In the genomic region with DNA sequence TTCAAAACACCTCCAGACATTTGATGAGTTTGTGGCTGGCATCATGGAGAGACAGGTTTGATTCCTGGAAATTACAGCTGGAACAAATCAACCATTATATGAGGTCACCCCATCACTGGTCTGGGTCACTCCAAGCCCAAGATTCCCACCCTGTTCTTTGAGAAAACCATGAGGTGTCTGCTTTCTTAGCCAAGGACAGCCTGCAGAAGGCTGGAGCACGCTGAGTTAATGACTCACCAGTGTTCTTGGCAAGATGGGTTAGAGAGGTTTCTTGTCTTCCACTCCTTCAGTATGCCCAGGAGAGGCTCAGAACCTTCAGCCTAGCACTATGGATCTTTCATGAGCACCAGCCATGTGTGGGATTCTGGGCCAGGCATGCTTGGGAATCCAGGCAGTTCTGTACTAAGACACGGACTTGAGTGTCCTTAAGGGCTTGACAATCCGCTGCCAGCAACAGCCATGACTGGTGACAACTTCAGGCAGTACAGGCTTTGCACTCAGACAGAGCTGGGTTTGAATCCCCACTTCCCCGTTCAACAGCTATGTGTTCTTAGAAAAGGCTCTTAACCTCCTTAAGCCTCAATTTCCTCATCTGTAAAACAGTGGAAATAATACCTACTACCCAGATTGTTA, we compare ENCODE assay signal across 10 cellular contexts. TPM values are rescaled to one million over a fixed set of nuclear protein-coding genes. Genes with fewer than 3 reads are reported as not detected.
DNase-seq lines count a peak whose midpoint lies in the region; ATAC-seq, FAIRE-seq and TF ChIP-seq lines count a peak whose summit lies in the region.
"Had no signal": no experiment of that assay in that cellular context is flagged by ENCODE, and none has a peak within 500 bp of the region (broad histone marks: within the 10 kb centered on the region; RNA-seq: fewer than 3 reads in every experiment).

No MANE protein-coding gene starts in this region.

- no peak overlapping the region for H2AFZ ChIP-seq in SK-N-SH (ENCODE audit: low read depth)
- H2AFZ ChIP-seq: parathyroid adenoma had no signal

- peak in 3 of 4 donors; percentile 36 to 54 (median 47) for ATAC-seq in pancreas

- no peak for TF ChIP-seq RAD21 in SK-N-SH (IDR thresholded peaks at IDR 0.05; ENCODE audit: low read length)

- POLR2A ChIA-PET in SK-N-SH (lab: Yijun Ruan, JAX): no interaction called here

- peaks cover 13% of the 10 kb centered on the region for H3F3A ChIP-seq in SK-N-SH (replicated peaks; ENCODE audit: insufficient read depth)

- H3K4me1 Mint-ChIP-seq in CD14-positive monocyte: peaks cover 15% of the 10 kb centered on the region

- no peaks in the 10 kb centered on the region for H3K9me3 Mint-ChIP-seq in CD14-positive monocyte

- no peak; a peak in 1 of 4 replicates for TF ChIP-seq EP300 in SK-N-SH (IDR thresholded peaks at IDR 0.05; ENCODE audit: borderline replicate concordance in 1 of 2, low read depth in 1 of 2, low read length in 1 of 2)
- no peak for TF ChIP-seq EP300 in transverse colon (IDR thresholded peaks at IDR 0.05; ENCODE audit: low read depth)

- DNase-seq in GM04503 (ENCODE audit: low read depth): peak; percentile 84
- no peak for DNase-seq in SK-N-SH
- DNase-seq in fibroblast of mammary gland (ENCODE audit: low read depth): peak; percentile 99
- peak in 1 of 6 donors; percentile 14 for DNase-seq in pancreas
- DNase-seq in transverse colon: no peak
- no peak for DNase-seq in midbrain (lab: John Stamatoyannopoulos, UW)
- no peak for DNase-seq in NCI-H510A (lab: John Stamatoyannopoulos, UW)
- DNase-seq in CD14-positive monocyte (ENCODE audit: low spot score): no peak
- DNase-seq: activated CD8-positive, alpha-beta memory T cell treated with anti-CD3 and anti-CD28 coated beads, Interleukin-2, amount 50 U/mL, for 48 hours had no signal

- H3K9me3 ChIP-seq in SK-N-SH (no peaks in the 10 kb centered on the region), pancreas (no peaks in the 10 kb centered on the region), transverse colon (no peaks in the 10 kb centered on the region)

- no peak overlapping the region for H3K4me2 ChIP-seq in SK-N-SH

- H3K79me2 ChIP-seq in SK-N-SH (ENCODE audit: insufficient read depth): no peaks in the 10 kb centered on the region
- H3K79me2 ChIP-seq: parathyroid adenoma had no signal

- no peaks in the 10 kb centered on the region for H3K27me3 ChIP-seq in SK-N-SH (ENCODE audit: insufficient read depth)
- no peaks in the 10 kb centered on the region for H3K27me3 ChIP-seq in pancreas
- H3K27me3 ChIP-seq in transverse colon: no peaks in the 10 kb centered on the region

- H3K27ac Mint-ChIP-seq in CD14-positive monocyte: no peak overlapping the region

- peaks cover 0 to 4% of the 10 kb centered on the region in 2 donors for H3K36me3 Mint-ChIP-seq in CD14-positive monocyte

- no peak overlapping the region for H3K9ac ChIP-seq in SK-N-SH
- H3K9ac ChIP-seq: parathyroid adenoma had no signal

- 93% methylated on average over 2 of the region's 4 CpGs for WGBS in SK-N-SH (ENCODE audit: low lambda C conversion rate)
- WGBS in pancreas, 2 donors: 76 to 83% methylated on average over 4 of the region's 4 CpGs
- WGBS in transverse colon (ENCODE audit: low coverage in 1 of 2), 2 donors: 83% methylated on average over 4 of the region's 4 CpGs; no CpG with 5 or more reads in 1 of the 2 donors

- TF ChIP-seq CTCF in SK-N-SH (IDR thresholded peaks at IDR 0.05): no peak
- no peak for TF ChIP-seq CTCF in fibroblast of mammary gland (conservative IDR thresholded peaks at IDR 0.05; ENCODE audit: control insufficient read depth, insufficient read depth, low read depth, low read length)
- TF ChIP-seq CTCF in pancreas (IDR thresholded peaks at IDR 0.05): no peak
- TF ChIP-seq CTCF in transverse colon (IDR thresholded peaks at IDR 0.05): no peak
- TF ChIP-seq CTCF in CD14-positive monocyte (IDR thresholded peaks at IDR 0.05): no peak

- TF ChIP-seq POLR2A in transverse colon (IDR thresholded peaks at IDR 0.05): no peak

- intact Hi-C loops in pancreas (cut with DNase I) (no loop called here), transverse colon (cut with DNase I; ENCODE audit: low total_unique reads) (no loop called here), CD14-positive monocyte (cut with micrococcal nuclease) (no loop called here)

- no peaks in the 10 kb centered on the region for H4K20me1 ChIP-seq in SK-N-SH (ENCODE audit: insufficient read depth)

- H3K36me3 ChIP-seq in SK-N-SH (replicated peaks in 1 of 2; ENCODE audit: control insufficient read depth in 1 of 2, insufficient read depth in 2 of 2, low read length in 1 of 2) (peaks cover 0 to 6% of the 10 kb centered on the region in 2 experiments), pancreas (peaks cover 0 to 9% (median 0%) of the 10 kb centered on the region in 3 donors), transverse colon (no peaks in the 10 kb centered on the region)

- no peak overlapping the region for H3K4me3 Mint-ChIP-seq in CD14-positive monocyte

- H3K9me2 ChIP-seq in SK-N-SH: no peaks in the 10 kb centered on the region

- no peak overlapping the region for H3K4me3 ChIP-seq in SK-N-SH (ENCODE audit: low read depth in 2 of 2, low read length in 1 of 2)
- H3K4me3 ChIP-seq in fibroblast of mammary gland (ENCODE audit: control insufficient read depth, low read depth, low read length): no peak overlapping the region
- no peak overlapping the region for H3K4me3 ChIP-seq in pancreas
- no peak overlapping the region for H3K4me3 ChIP-seq in transverse colon

- CTCF ChIA-PET in SK-N-SH (lab: Yijun Ruan, JAX): no interaction called here

- FAIRE-seq in pancreas (lab: Jason Lieb, UNC): no peak

- H3K27ac ChIP-seq in SK-N-SH (ENCODE audit: low read depth in 2 of 2, low read length in 1 of 2) (peak overlapping the region in 1 of 2 experiments; percentile 46; a peak in 2 of 4 replicates), pancreas (no peak overlapping the region), transverse colon (no peak overlapping the region)
- H3K27ac ChIP-seq: parathyroid adenoma had no signal

- in situ Hi-C loops in transverse colon (cut with MboI; ENCODE audit: low pct_ligation_motif_present in 1 of 4, low pct_unique_long_range_greater_than_20kb in 1 of 4, low sequenced_read_pairs in 3 of 4): no loop called here

- H3K4me1 ChIP-seq in SK-N-SH (ENCODE audit: control insufficient read depth in 1 of 2, insufficient read depth in 2 of 2, low read depth in 1 of 2, low read length in 1 of 2) (peaks cover 11 to 15% of the 10 kb centered on the region in 2 experiments), pancreas (no peaks in the 10 kb centered on the region), transverse colon (peaks cover 3 to 21% (median 18%) of the 10 kb centered on the region in 4 donors)
- H3K4me1 ChIP-seq: parathyroid adenoma had no signal

- no peaks in the 10 kb centered on the region for H3K27me3 Mint-ChIP-seq in CD14-positive monocyte (ENCODE audit: low read depth in 3 of 3)

TF ChIP-seq in SK-N-SH, 30 proteins besides CTCF, POLR2A, EP300 and RAD21 (continues in another document):
- TF ChIP-seq PBX3 (IDR thresholded peaks at IDR 0.05): peak; percentile 38
- TF ChIP-seq, protein P1, sequence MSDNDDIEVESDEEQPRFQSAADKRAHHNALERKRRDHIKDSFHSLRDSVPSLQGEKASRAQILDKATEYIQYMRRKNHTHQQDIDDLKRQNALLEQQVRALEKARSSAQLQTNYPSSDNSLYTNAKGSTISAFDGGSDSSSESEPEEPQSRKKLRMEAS (IDR thresholded peaks at IDR 0.05; ENCODE audit: low read depth): peak; percentile 71
- TF ChIP-seq JUND (IDR thresholded peaks at IDR 0.05): peak; percentile 79
- TF ChIP-seq TCF12 (IDR thresholded peaks at IDR 0.05): peak; percentile 83
- TF ChIP-seq SIN3A (IDR thresholded peaks at IDR 0.05; ENCODE audit: borderline replicate concordance, low read depth, low read length): no peak
- no peak for TF ChIP-seq CHD2 (IDR thresholded peaks at IDR 0.05; ENCODE audit: low read length, partially characterized antibody)
- TF ChIP-seq RFX5 (IDR thresholded peaks at IDR 0.05; ENCODE audit: low read length): no peak
- peak; percentile 82 for TF ChIP-seq NFIC (IDR thresholded peaks at IDR 0.05; ENCODE audit: borderline replicate concordance)
- TF ChIP-seq FOSL2 (IDR thresholded peaks at IDR 0.05; ENCODE audit: borderline replicate concordance, low read depth): peak; percentile 85
- TF ChIP-seq RXRA (IDR thresholded peaks at IDR 0.05; ENCODE audit: borderline replicate concordance, low read depth): peak; percentile 33; the same call in 1 of the 2 replicates
- no peak for TF ChIP-seq MXI1 (IDR thresholded peaks at IDR 0.05; ENCODE audit: low read depth, low read length)

RNA-seq across cellular contexts. Expression of gene GRHL3, which starts 43.9 kb away (rescaled TPM):
- polyA plus RNA-seq in SK-N-SH (2012; rRNA removed) (0.05 TPM in 1 of 2 replicates, not detected in the other), pancreas (under 1 TPM; 0.11 to 0.33 TPM), CD14-positive monocyte (not detected)
- polyA plus RNA-seq in SK-N-SH (2012; cell fraction: cytosol; rRNA removed): 0.03 TPM in 1 of 2 replicates, not detected in the other
- 0.02 TPM in 1 of 2 replicates, not detected in the other for polyA plus RNA-seq in SK-N-SH (2012; cell fraction: nucleus; rRNA removed)
- total RNA-seq in pancreas (under 1 TPM; 0.16 to 0.86 (median 0.47) TPM), transverse colon (not detected)

RNA-seq across cellular contexts. Expression of gene STPG1, which starts 50.5 kb away (rescaled TPM):
- polyA plus RNA-seq in SK-N-SH (2012; rRNA removed): 8.6 and 8.7 TPM in 2 replicates
- polyA plus RNA-seq in SK-N-SH (2012; cell fraction: cytosol; rRNA removed): 6.7 and 8.0 TPM in 2 replicates
- polyA plus RNA-seq in SK-N-SH (2012; cell fraction: nucleus; rRNA removed): 8.3 and 8.9 TPM in 2 replicates
- 1 to 10 TPM; 2.7 to 6.3 (median 3.3) TPM for total RNA-seq in pancreas
- 1 to 10 TPM; 3.6 to 4.5 TPM for polyA plus RNA-seq in pancreas
- total RNA-seq in transverse colon: 10 to 100 TPM in 3 of 4 donors, 1 to 10 TPM in 1; 4.6 to 33.7 (median 23.3) TPM
- under 1 TPM; 0.60 to 0.85 TPM for polyA plus RNA-seq in CD14-positive monocyte

RNA-seq across cellular contexts. Expression of gene NIPAL3, which starts 52.5 kb away (rescaled TPM):
- polyA plus RNA-seq in SK-N-SH (2012; rRNA removed) (20.3 and 28.6 TPM in 2 replicates), pancreas (1 to 10 TPM; 7.2 to 8.5 TPM), CD14-positive monocyte (1 to 10 TPM; 6.6 to 9.6 TPM)
- polyA plus RNA-seq in SK-N-SH (2012; cell fraction: cytosol; rRNA removed): 17.2 and 24.0 TPM in 2 replicates
- 17.4 and 17.9 TPM in 2 replicates for polyA plus RNA-seq in SK-N-SH (2012; cell fraction: nucleus; rRNA removed)
- total RNA-seq in pancreas (10 to 100 TPM; 16.1 to 25.4 (median 19.3) TPM), transverse colon (10 to 100 TPM; 34.8 to 55.8 (median 46.8) TPM)

Comparison
In these comparisons a context has a peak if more than half of its experiments do, and no peak if none do; other contexts are left out.
1. DNase-seq: peak in GM04503 (single experiment) and fibroblast of mammary gland (single experiment); none in SK-N-SH (single experiment), transverse colon (single experiment), midbrain (single experiment), NCI-H510A (single experiment) and CD14-positive monocyte (single experiment).